Comparison of ENCODE assay signal across 22 cellular contexts in the genomic region with DNA sequence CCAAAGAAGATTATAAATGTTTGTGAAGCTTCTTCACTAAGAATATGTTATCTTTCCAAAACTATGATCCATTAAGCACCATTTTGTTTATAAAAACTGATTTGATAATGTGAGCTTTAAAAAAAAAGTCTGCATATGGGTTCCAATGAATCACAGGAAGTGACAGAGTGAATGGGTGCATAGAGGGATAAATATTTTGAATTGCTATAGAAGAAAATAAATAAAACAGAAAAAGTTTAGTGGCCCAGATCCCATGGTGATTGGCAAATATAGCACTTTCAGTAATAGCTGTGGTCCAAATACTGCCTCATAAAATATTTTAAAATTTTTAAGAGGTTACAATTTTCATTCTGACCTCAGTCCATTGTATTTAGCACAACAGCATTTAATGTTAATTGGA. TPM values are rescaled to one million over a fixed set of nuclear protein-coding genes. Genes with fewer than 3 reads are reported as not detected.
DNase-seq lines count a peak whose midpoint lies in the region; ATAC-seq and TF ChIP-seq lines count a peak whose summit lies in the region.
"Had no signal": no experiment of that assay in that cellular context is flagged by ENCODE, and none has a peak within 500 bp of the region (broad histone marks: within the 10 kb centered on the region; RNA-seq: fewer than 3 reads in every experiment).

No MANE protein-coding gene starts in this region.

- intact Hi-C loops in IMR-90 (cut with micrococcal nuclease): no loop called here

- H3K9ac ChIP-seq in IMR-90 (ENCODE audit: low read depth, low read length): no peak overlapping the region

- H2AK5ac ChIP-seq in IMR-90 (ENCODE audit: low read depth, low read length): no peak overlapping the region

- H3K4ac ChIP-seq in IMR-90 (ENCODE audit: low read depth, low read length): no peak overlapping the region

- H3K36me3 ChIP-seq in IMR-90 (ENCODE audit: control insufficient read depth, insufficient read depth, low read length): no peaks in the 10 kb centered on the region
- H3K36me3 ChIP-seq: HAP-1 had no signal

- no peak overlapping the region for H4K5ac ChIP-seq in IMR-90 (ENCODE audit: low read depth, low read length)

- H4K8ac ChIP-seq in IMR-90 (ENCODE audit: low read depth in 2 of 2, low read length in 2 of 2): no peak overlapping the region

- no peak overlapping the region for H3K14ac ChIP-seq in IMR-90 (replicated peaks; ENCODE audit: low read depth, low read length)

- no peak overlapping the region for H3K27ac ChIP-seq in IMR-90 (ENCODE audit: insufficient read depth, low read length)
- H3K27ac ChIP-seq: C4-2B, PC-9, RWPE1 had no signal

- no peaks in the 10 kb centered on the region for H3K9me3 ChIP-seq in IMR-90 (ENCODE audit: control insufficient read depth, insufficient read depth, low read length)
- H3K9me3 ChIP-seq: HAP-1 had no signal

- in situ Hi-C loops in IMR-90 (cut with MboI; ENCODE audit: low sequenced_read_pairs) (no loop called here), G401 (cut with HindIII; ENCODE audit: low sequenced_read_pairs) (no loop called here)

- H3K4me3 ChIP-seq in IMR-90 (ENCODE audit: insufficient read depth, low read depth, low read length): no peak overlapping the region
- H3K4me3 ChIP-seq: HAP-1, PC-9 had no signal

- CTCF ChIA-PET in IMR-90 (lab: Yijun Ruan, JAX): no interaction called here
- CTCF ChIA-PET in WTC11 (lab: Charles Lee): interaction anchor here (1.4 kb wide), 1 partner anchor 158 kb away, joined by 4 read pairs; no protein-coding TSS in a partner anchor

- no peak overlapping the region for H3K4me2 ChIP-seq in IMR-90 (ENCODE audit: low read depth, low read length)
- H3K4me2 ChIP-seq: PC-9 had no signal

- no peaks in the 10 kb centered on the region for H3K79me1 ChIP-seq in IMR-90 (ENCODE audit: low read depth in 1 of 2, low read length in 2 of 2)

- no peak overlapping the region for H2BK20ac ChIP-seq in IMR-90 (ENCODE audit: low read depth, low read length)

- TF ChIP-seq RAD21 in IMR-90 (IDR thresholded peaks at IDR 0.05; ENCODE audit: low read length): no peak

- no peak overlapping the region for H3K18ac ChIP-seq in IMR-90 (ENCODE audit: low read depth, low read length)

- H3K36me3 Mint-ChIP-seq in endothelial cell (ENCODE audit: low read depth, unreplicated experiment) (no peaks in the 10 kb centered on the region), WTC11 (no peaks in the 10 kb centered on the region)

- POLR2A ChIA-PET in IMR-90 (lab: Charles Lee; ENCODE audit: unreplicated experiment) (no interaction called here), WTC11 (lab: Charles Lee) (no interaction called here)

- H2AK9ac ChIP-seq in IMR-90 (replicated peaks; ENCODE audit: low read depth, low read length, poor library complexity): no peak overlapping the region

- dilution Hi-C loops in IMR-90 (cut with HindIII; ENCODE audit: low sequenced_read_pairs, unreplicated experiment): no loop called here

- no peak overlapping the region for H3K56ac ChIP-seq in IMR-90 (ENCODE audit: extremely low read depth, insufficient read depth, low read length)

- no peaks in the 10 kb centered on the region for H3K27me3 Mint-ChIP-seq in endothelial cell (ENCODE audit: unreplicated experiment)
- H3K27me3 Mint-ChIP-seq in WTC11 (ENCODE audit: low read depth): no peaks in the 10 kb centered on the region

- no peak overlapping the region for H2BK15ac ChIP-seq in IMR-90 (ENCODE audit: low read depth, low read length)

- H3K4me1 ChIP-seq in IMR-90 (ENCODE audit: control insufficient read depth, insufficient read depth, low read length): peaks cover 1% of the 10 kb centered on the region; the same call in 1 of the 2 replicates
- H3K4me1 ChIP-seq: HAP-1 had no signal

- no peak overlapping the region for H2BK5ac ChIP-seq in IMR-90 (ENCODE audit: low read depth, low read length, poor library complexity, severe bottlenecking)

- H3K27me3 ChIP-seq in IMR-90 (ENCODE audit: control insufficient read depth, insufficient read depth, low read length): no peaks in the 10 kb centered on the region; the same call in 1 of the 2 replicates

- TF ChIP-seq CTCF in IMR-90 (conservative IDR thresholded peaks at IDR 0.05; ENCODE audit: low read depth, low read length) (no peak), endothelial cell (IDR thresholded peaks at IDR 0.05; ENCODE audit: unreplicated experiment) (no peak), WTC11 (IDR thresholded peaks at IDR 0.05) (no peak)

- peak; percentile 74 for DNase-seq in ELR (ENCODE audit: low read depth)
- peak; percentile 43 for DNase-seq in IMR-90
- peak; percentile 17 for DNase-seq in dermis blood vessel endothelial cell
- DNase-seq in lung microvascular endothelial cell (ENCODE audit: low read depth in 2 of 2): peak; percentile 3 to 76
- DNase-seq in endothelial cell (ENCODE audit: low spot score): no peak
- DNase-seq in WTC11 (ENCODE audit: low spot score): no peak
- no peak for DNase-seq in G401 (ENCODE audit: low spot score)
- DNase-seq: AML-193, DMS79 treated with DMSO at 0.1 percent for 48 hours, KBM-7, MV-4-11, NCI-H1417 treated with DMSO at 0.1 percent for 48 hours, NCI-H1930, NCI-H2171, NCI-H526, PC-9 had no signal

- peak; percentile 49 for ATAC-seq in IMR-90 (ENCODE audit: low read depth)
- no peak for ATAC-seq in GM19467 (IDR thresholded peaks at IDR 0.05; ENCODE audit: unreplicated experiment)
- ATAC-seq in WTC11: no peak

- H3K4me3 Mint-ChIP-seq in endothelial cell (ENCODE audit: unreplicated experiment) (no peak overlapping the region), WTC11 (no peak overlapping the region)

- H3K23ac ChIP-seq in IMR-90 (ENCODE audit: low read depth, low read length): no peak overlapping the region

- H2AFZ ChIP-seq in IMR-90 (replicated peaks; ENCODE audit: low read length, poor library complexity): no peak overlapping the region
- H2AFZ ChIP-seq: PC-9 had no signal

- H3K9me1 ChIP-seq in IMR-90 (ENCODE audit: insufficient read depth, low read length): no peaks in the 10 kb centered on the region

- no peak overlapping the region for H4K91ac ChIP-seq in IMR-90 (ENCODE audit: insufficient read depth, low read depth, low read length)

- BruUV-seq in IMR-90 (replicated peaks; lab: Mats Ljungman, UMichigan): no TSS peak

- no peaks in the 10 kb centered on the region for H4K20me1 ChIP-seq in IMR-90 (ENCODE audit: insufficient read depth, low read length)

- H3K4me1 Mint-ChIP-seq in endothelial cell (ENCODE audit: unreplicated experiment) (peaks cover 4% of the 10 kb centered on the region), WTC11 (no peaks in the 10 kb centered on the region; the same call in 1 of the 2 replicates)

- TF ChIP-seq POLR2A in IMR-90 (IDR thresholded peaks at IDR 0.05; ENCODE audit: low read depth, low read length): no peak

- H3K9me3 Mint-ChIP-seq in endothelial cell (ENCODE audit: unreplicated experiment) (no peaks in the 10 kb centered on the region), WTC11 (no peaks in the 10 kb centered on the region)

- H3K27ac Mint-ChIP-seq in endothelial cell (ENCODE audit: unreplicated experiment) (no peak overlapping the region), WTC11 (no peak overlapping the region)

- H2BK120ac ChIP-seq in IMR-90 (ENCODE audit: low read depth, low read length): no peak overlapping the region

TF ChIP-seq in IMR-90, 13 proteins besides CTCF, POLR2A, EP300 and RAD21 (continues in another document):
- TF ChIP-seq BHLHE40 (IDR thresholded peaks at IDR 0.05; ENCODE audit: low read depth, low read length): no peak
- TF ChIP-seq FOS (IDR thresholded peaks at IDR 0.05; ENCODE audit: low read depth, low read length): no peak
- TF ChIP-seq, protein P1, sequence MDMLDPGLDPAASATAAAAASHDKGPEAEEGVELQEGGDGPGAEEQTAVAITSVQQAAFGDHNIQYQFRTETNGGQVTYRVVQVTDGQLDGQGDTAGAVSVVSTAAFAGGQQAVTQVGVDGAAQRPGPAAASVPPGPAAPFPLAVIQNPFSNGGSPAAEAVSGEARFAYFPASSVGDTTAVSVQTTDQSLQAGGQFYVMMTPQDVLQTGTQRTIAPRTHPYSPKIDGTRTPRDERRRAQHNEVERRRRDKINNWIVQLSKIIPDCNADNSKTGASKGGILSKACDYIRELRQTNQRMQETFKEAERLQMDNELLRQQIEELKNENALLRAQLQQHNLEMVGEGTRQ (IDR thresholded peaks at IDR 0.05; ENCODE audit: low read depth, low read length): no peak
- TF ChIP-seq MAFK (IDR thresholded peaks at IDR 0.05; ENCODE audit: low read depth, low read length): no peak
- no peak for TF ChIP-seq NFE2L2 (IDR thresholded peaks at IDR 0.05; ENCODE audit: low read depth, low read length)

TF ChIP-seq in WTC11, 78 proteins besides CTCF, POLR2A, EP300 and RAD21 (continues in another document):
- TF ChIP-seq ZNF416 (CRISPR knock-in tag; IDR thresholded peaks at IDR 0.05) (no peak), ETV6 (CRISPR knock-in tag; IDR thresholded peaks at IDR 0.05) (no peak)
- TF ChIP-seq, protein P2, sequence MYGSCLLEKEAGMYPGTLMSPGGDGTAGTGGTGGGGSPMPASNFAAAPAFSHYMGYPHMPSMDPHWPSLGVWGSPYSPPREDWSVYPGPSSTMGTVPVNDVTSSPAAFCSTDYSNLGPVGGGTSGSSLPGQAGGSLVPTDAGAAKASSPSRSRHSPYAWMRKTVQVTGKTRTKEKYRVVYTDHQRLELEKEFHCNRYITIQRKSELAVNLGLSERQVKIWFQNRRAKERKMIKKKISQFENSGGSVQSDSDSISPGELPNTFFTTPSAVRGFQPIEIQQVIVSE (CRISPR knock-in tag; IDR thresholded peaks at IDR 0.05; ENCODE audit: borderline replicate concordance): no peak

RNA-seq across cellular contexts. Expression of gene CPA3, which starts 19.2 kb away (rescaled TPM):
- total RNA-seq in IMR-90 (2012; rRNA removed) (0.28 TPM in 1 of 2 replicates, not detected in the other), dermis blood vessel endothelial cell (0.68 TPM in 1 of 2 replicates, not detected in the other), lung microvascular endothelial cell (under 0.01 TPM in 1 of 2 replicates, not detected in the other), endothelial cell (ENCODE audit: unreplicated experiment) (not detected), WTC11 (2021) (not detected in 3 replicates)
- polyA plus RNA-seq in IMR-90 (2012; rRNA removed): 0.07 and 0.09 TPM in 2 replicates
- polyA plus RNA-seq in IMR-90 (2012; cell fraction: cytosol; rRNA removed): 0.03 TPM in 1 of 2 replicates, not detected in the other
- 0.15 TPM in 1 of 2 replicates, not detected in the other for polyA plus RNA-seq in IMR-90 (2012; cell fraction: nucleus; rRNA removed; ENCODE audit: low replicate concordance)
- not detected in 2 replicates for total RNA-seq in G401 (2014; rRNA removed; shearing (Covaris generic))
- total RNA-seq: A673; PC-9; T-helper 1 cell treated with Interleukin-12 subunit alpha and Interleukin-12 subunit beta and Interleukin-4 antibody, amounts not matched to agents 30 ng/mL and 1 ng/mL, for 36 hours had no signal

RNA-seq across cellular contexts. Expression of gene CPB1, which starts 56.6 kb away (rescaled TPM):
- total RNA-seq in IMR-90 (2012; rRNA removed): not detected in 2 replicates
- not detected in 2 replicates for polyA plus RNA-seq in IMR-90 (2012; rRNA removed)
- polyA plus RNA-seq in IMR-90 (2012; cell fraction: cytosol; rRNA removed): not detected in 2 replicates
- not detected in 2 replicates for polyA plus RNA-seq in IMR-90 (2012; cell fraction: nucleus; rRNA removed; ENCODE audit: low replicate concordance)
- not detected in 2 replicates for total RNA-seq in dermis blood vessel endothelial cell
- total RNA-seq in lung microvascular endothelial cell: not detected in 2 replicates
- 37.2 TPM for total RNA-seq in endothelial cell (ENCODE audit: unreplicated experiment)
- total RNA-seq in WTC11 (2021): 4.1 to 7.6 TPM (median 5.0 TPM) in 3 replicates
- not detected in 2 replicates for total RNA-seq in G401 (2014; rRNA removed; shearing (Covaris generic))
- total RNA-seq: A673; PC-9; T-helper 1 cell treated with Interleukin-12 subunit alpha and Interleukin-12 subunit beta and Interleukin-4 antibody, amounts not matched to agents 30 ng/mL and 1 ng/mL, for 36 hours had no signal

Comparison
In these comparisons a context has a peak if more than half of its experiments do, and no peak if none do; other contexts are left out.
1. DNase-seq: peak in ELR (single experiment), IMR-90 (single experiment), dermis blood vessel endothelial cell (single experiment) and lung microvascular endothelial cell (2 of 2); none in endothelial cell (single experiment), WTC11 (single experiment) and G401 (single experiment).